ENCODE assay signal across 8 cellular contexts in genomic region chr15:45457641-45458539, GRCh38.
DNase-seq lines count a peak whose midpoint lies in the region; ATAC-seq and TF ChIP-seq lines count a peak whose summit lies in the region.

No MANE protein-coding gene starts in this region.

- TF ChIP-seq CTCF in GM12865 (IDR thresholded peaks at IDR 0.05; ENCODE audit: insufficient read depth, low read depth, low read length, missing control alignments) = peak; percentile 60

- peak overlapping the region; percentile 62 for H3K4me3 ChIP-seq in GM12865 (ENCODE audit: low read depth, low read length)
- peak overlapping the region; percentile 40 for H3K4me3 ChIP-seq in skeletal muscle cell (ENCODE audit: low read depth, low read length)

- ATAC-seq in HG02852 (IDR thresholded peaks at IDR 0.05; ENCODE audit: unreplicated experiment) = peak; percentile 57

- peak; percentile 87 for DNase-seq in GM12865 (ENCODE audit: low read depth)
- peak; percentile 79 for DNase-seq in NCI-H146 (lab: John Stamatoyannopoulos, UW)
- peak; percentile 69 for DNase-seq in T-helper 9 cell
- peak; percentile 92 for DNase-seq in astrocyte of the hippocampus (ENCODE audit: low read depth, low spot score)
- peak in 42 of 51 donors; percentile 2 to 89 (median 40) for DNase-seq in hypothalamus (lab: John Stamatoyannopoulos, UW)
- DNase-seq in skeletal muscle cell (ENCODE audit: low read depth) = no peak
- no peak for DNase-seq in GOT3 (lab: John Stamatoyannopoulos, UW)

Comparison
In these comparisons a context has a peak if more than half of its experiments do, and no peak if none do; other contexts are left out.
1. DNase-seq: peak in GM12865 (single experiment), NCI-H146 (single experiment), T-helper 9 cell (single experiment), astrocyte of the hippocampus (single experiment) and hypothalamus (42 of 51); none in skeletal muscle cell (single experiment) and GOT3 (single experiment).